In the genomic region with DNA sequence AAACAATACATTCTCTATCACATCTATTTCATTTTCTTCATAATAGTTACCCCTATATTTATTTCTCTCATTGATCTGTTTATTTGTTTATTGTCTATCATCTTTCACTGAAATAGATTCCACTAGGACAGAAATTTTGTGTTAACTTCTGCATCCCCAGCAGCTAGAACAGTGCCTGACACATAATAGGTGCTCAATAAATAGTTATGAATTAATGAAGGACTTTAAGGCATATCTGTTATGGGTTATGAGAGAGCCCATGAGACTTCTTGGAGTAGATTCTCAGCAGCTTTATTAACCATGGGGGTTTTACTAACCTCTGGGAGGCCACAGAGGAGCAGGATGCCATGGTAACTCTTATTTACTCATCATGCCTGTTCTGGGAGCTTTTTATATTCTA, we compare ENCODE assay signal across 17 cellular contexts.
DNase-seq lines count a peak whose midpoint lies in the region; ATAC-seq, FAIRE-seq and TF ChIP-seq lines count a peak whose summit lies in the region.
"Had no signal": no experiment of that assay in that cellular context is flagged by ENCODE, and none has a peak within 500 bp of the region (broad histone marks: within the 10 kb centered on the region; RNA-seq: fewer than 3 reads in every experiment).

No MANE protein-coding gene starts in this region.

- SMC1A ChIA-PET in GM12878 (lab: Charles Lee; ENCODE audit: uncharacterized antibody, unreplicated experiment) = interaction anchor here (0.8 to 1.2 kb wide), 2 partner anchors 21 to 131 kb away, joined by 3 read pairs; no protein-coding TSS in a partner anchor

- H3K36me3 Mint-ChIP-seq in CD14-positive monocyte (no peaks in the 10 kb centered on the region), naive B cell (no peaks in the 10 kb centered on the region)
- H3K36me3 Mint-ChIP-seq in activated T-helper 17 cell treated with anti-CD3 and anti-CD28 coated beads, Interleukin-2, amount 50 U/mL, for 72 hours (ENCODE audit: low read depth) = no peaks in the 10 kb centered on the region
- H3K36me3 Mint-ChIP-seq: CD8-positive, alpha-beta T cell had no signal

- no peaks in the 10 kb centered on the region for H4K20me1 ChIP-seq in GM12878 (ENCODE audit: control insufficient read depth, insufficient read depth)
- H4K20me1 ChIP-seq: BLaER1 had no signal

- H3K9ac ChIP-seq in GM12878 (ENCODE audit: control insufficient read depth, insufficient read depth, low read length) = no peak overlapping the region
- H3K9ac ChIP-seq: BLaER1 had no signal

- BruUV-seq in GM12878 (replicated peaks; lab: Mats Ljungman, UMichigan) = no TSS peak

- H3K27ac ChIP-seq in GM12878 (ENCODE audit: control insufficient read depth, insufficient read depth) (no peak overlapping the region), uterus (peak overlapping the region; percentile 2 to 23)
- H3K27ac ChIP-seq: BLaER1 had no signal

- H3K36me3 ChIP-seq in GM12878 (ENCODE audit: control insufficient read depth in 2 of 2, insufficient read depth in 2 of 2, low read length in 1 of 2) (no peaks in the 10 kb centered on the region), uterus (no peaks in the 10 kb centered on the region)
- H3K36me3 ChIP-seq: BLaER1 had no signal

- no peak for TF ChIP-seq CTCF in CD14-positive monocyte (IDR thresholded peaks at IDR 0.05)
- TF ChIP-seq CTCF in GM12878 (IDR thresholded peaks at IDR 0.05 in 2 of 3, conservative IDR thresholded peaks at IDR 0.05 in 1 of 3; ENCODE audit: control insufficient read depth in 2 of 3, extremely low read depth in 1 of 3, insufficient read depth in 1 of 3, low read depth in 3 of 3, low read length in 3 of 3) = no peak
- TF ChIP-seq CTCF in uterus (IDR thresholded peaks at IDR 0.05) = no peak

- no peak for TF ChIP-seq EP300 in GM12878 (IDR thresholded peaks at IDR 0.05; ENCODE audit: borderline replicate concordance in 1 of 2, control insufficient read depth in 1 of 2, low read depth in 2 of 2, low read length in 2 of 2)

- no peak for DNase-seq in CD14-positive monocyte (ENCODE audit: low spot score)
- no peak for DNase-seq in GM12878 (ENCODE audit: low read depth, low spot score)
- no peak for DNase-seq in naive B cell
- no peak for DNase-seq in uterus
- DNase-seq in OCI-M2 (lab: John Stamatoyannopoulos, UW; ENCODE audit: unreplicated experiment) = no peak
- DNase-seq: 8988T; Calu3; CD8-positive, alpha-beta T cell; H9 had no signal

- TF ChIP-seq POLR2A in GM12878 (IDR thresholded peaks at IDR 0.05; ENCODE audit: low read depth, low read length) = no peak
- TF ChIP-seq POLR2A in uterus (IDR thresholded peaks at IDR 0.05) = no peak

- POLR2A ChIA-PET in GM12878 (lab: Charles Lee) = interaction anchor here (0.6 kb wide), 1 partner anchor 97 kb away, joined by 3 read pairs; no protein-coding TSS in a partner anchor

- H3K4me3 Mint-ChIP-seq in CD14-positive monocyte = no peak overlapping the region
- no peak overlapping the region for H3K4me3 Mint-ChIP-seq in naive B cell
- H3K4me3 Mint-ChIP-seq in activated T-helper 17 cell treated with anti-CD3 and anti-CD28 coated beads, Interleukin-2, amount 50 U/mL, for 72 hours = no peak overlapping the region
- H3K4me3 Mint-ChIP-seq: CD8-positive, alpha-beta T cell; H9 had no signal

- H3K4me2 ChIP-seq in GM12878 (ENCODE audit: control insufficient read depth, insufficient read depth) = no peak overlapping the region
- H3K4me2 ChIP-seq: BLaER1 had no signal

- H3K79me2 ChIP-seq in GM12878 (ENCODE audit: control insufficient read depth, insufficient read depth, low read length) = no peaks in the 10 kb centered on the region

- RAD21 ChIA-PET in GM12878 (lab: Charles Lee; ENCODE audit: unreplicated experiment) = no interaction called here

- TF ChIP-seq RAD21 in GM12878 (IDR thresholded peaks at IDR 0.05; ENCODE audit: insufficient read depth, low read depth, low read length) = no peak

- in situ Hi-C loops in GM12878 (cut with MboI) = no loop called here

- no peaks in the 10 kb centered on the region for H3K27me3 ChIP-seq in GM12878 (replicated peaks in 1 of 2; ENCODE audit: control insufficient read depth in 2 of 2, insufficient read depth in 2 of 2, low read length in 1 of 2)
- H3K27me3 ChIP-seq in uterus = no peaks in the 10 kb centered on the region
- H3K27me3 ChIP-seq: BLaER1 had no signal

- H3K27ac Mint-ChIP-seq in CD14-positive monocyte = peak overlapping the region in 6 of 7 donors; percentile 62 to 92 (median 86)
- H3K27ac Mint-ChIP-seq in naive B cell = peak overlapping the region in 5 of 6 donors; percentile 8 to 87 (median 76)
- no peak overlapping the region for H3K27ac Mint-ChIP-seq in activated T-helper 17 cell treated with anti-CD3 and anti-CD28 coated beads, Interleukin-2, amount 50 U/mL, for 72 hours
- H3K27ac Mint-ChIP-seq: CD8-positive, alpha-beta T cell; H9 had no signal

- H3K4me3 ChIP-seq in GM12878 (no peak overlapping the region), uterus (no peak overlapping the region)
- H3K4me3 ChIP-seq: BLaER1 had no signal

- no peak for FAIRE-seq in GM12878 (lab: Jason Lieb, UNC)
- FAIRE-seq: G401.6, GM18507, H1, HepG2 had no signal

- H3K4me1 Mint-ChIP-seq in CD14-positive monocyte (peaks cover 41% of the 10 kb centered on the region), naive B cell (peaks cover 6 to 10% (median 10%) of the 10 kb centered on the region in 3 donors)
- H3K4me1 Mint-ChIP-seq in activated T-helper 17 cell treated with anti-CD3 and anti-CD28 coated beads, Interleukin-2, amount 50 U/mL, for 72 hours = no peaks in the 10 kb centered on the region

- CTCF ChIA-PET in GM12878 (lab: Yijun Ruan, JAX) = no interaction called here

- intact Hi-C loops in CD14-positive monocyte (cut with micrococcal nuclease) = loop anchor here in 1 of 2 donors (10.0 kb wide), 1 partner anchor 112 kb away; no protein-coding TSS in a partner anchor
- intact Hi-C loops in GM12878 (cut with micrococcal nuclease; ENCODE audit: unreplicated experiment) = no loop called here
- intact Hi-C loops in uterus (cut with DNase I; ENCODE audit: low total_unique reads) = no loop called here

- H3K9me3 Mint-ChIP-seq in CD14-positive monocyte (no peaks in the 10 kb centered on the region), naive B cell (peaks cover 0 to 5% (median 0%) of the 10 kb centered on the region in 7 donors)
- no peaks in the 10 kb centered on the region for H3K9me3 Mint-ChIP-seq in activated T-helper 17 cell treated with anti-CD3 and anti-CD28 coated beads, Interleukin-2, amount 50 U/mL, for 72 hours
- H3K9me3 Mint-ChIP-seq: CD8-positive, alpha-beta T cell; H9; IgD-negative memory B cell had no signal

- ATAC-seq in GM12878 (no peak), naive B cell (ENCODE audit: low read depth in 2 of 2) (peak; percentile 7 to 30), GM18870 (IDR thresholded peaks at IDR 0.05; ENCODE audit: unreplicated experiment) (no peak)
- ATAC-seq in activated T-helper 17 cell treated with anti-CD3 and anti-CD28 coated beads, Interleukin-2, amount 50 U/mL, for 72 hours (replicated peaks) = no peak
- ATAC-seq: CD8-positive, alpha-beta T cell; HepG2 had no signal

- H3K4me1 ChIP-seq in GM12878 (ENCODE audit: control insufficient read depth, insufficient read depth, low read length) = no peaks in the 10 kb centered on the region
- peaks cover 4% of the 10 kb centered on the region in 2 donors for H3K4me1 ChIP-seq in uterus
- H3K4me1 ChIP-seq: BLaER1 had no signal

- no peak overlapping the region for H2AFZ ChIP-seq in GM12878 (ENCODE audit: control insufficient read depth, low read depth, low read length)

- H3K9me3 ChIP-seq in GM12878 (replicated peaks; ENCODE audit: control insufficient read depth, insufficient read depth, low read length) (no peaks in the 10 kb centered on the region), uterus (no peaks in the 10 kb centered on the region)
- H3K9me3 ChIP-seq: BLaER1 had no signal

- H3K27me3 Mint-ChIP-seq in CD14-positive monocyte (ENCODE audit: low read depth in 3 of 3) (no peaks in the 10 kb centered on the region), naive B cell (peaks cover 3 to 18% (median 11%) of the 10 kb centered on the region in 3 donors)
- H3K27me3 Mint-ChIP-seq in activated T-helper 17 cell treated with anti-CD3 and anti-CD28 coated beads, Interleukin-2, amount 50 U/mL, for 72 hours = no peaks in the 10 kb centered on the region

TF ChIP-seq in GM12878, 131 proteins besides CTCF, POLR2A, EP300 and RAD21:
- TF ChIP-seq, protein P1, sequence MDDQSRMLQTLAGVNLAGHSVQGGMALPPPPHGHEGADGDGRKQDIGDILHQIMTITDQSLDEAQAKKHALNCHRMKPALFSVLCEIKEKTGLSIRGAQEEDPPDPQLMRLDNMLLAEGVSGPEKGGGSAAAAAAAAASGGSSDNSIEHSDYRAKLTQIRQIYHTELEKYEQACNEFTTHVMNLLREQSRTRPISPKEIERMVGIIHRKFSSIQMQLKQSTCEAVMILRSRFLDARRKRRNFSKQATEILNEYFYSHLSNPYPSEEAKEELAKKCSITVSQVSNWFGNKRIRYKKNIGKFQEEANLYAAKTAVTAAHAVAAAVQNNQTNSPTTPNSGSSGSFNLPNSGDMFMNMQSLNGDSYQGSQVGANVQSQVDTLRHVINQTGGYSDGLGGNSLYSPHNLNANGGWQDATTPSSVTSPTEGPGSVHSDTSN (IDR thresholded peaks at IDR 0.05; ENCODE audit: insufficient replicate concordance, low read depth, low read length) = no peak
- TF ChIP-seq ZNF24 (IDR thresholded peaks at IDR 0.05) = peak; percentile 83
- no peak for TF ChIP-seq NR2C2 (IDR thresholded peaks at IDR 0.05; ENCODE audit: borderline replicate concordance, control insufficient read depth, insufficient read length, low read depth)

Comparison
In these comparisons a context has a peak if more than half of its experiments do, and no peak if none do; other contexts are left out.
1. ATAC-seq: peak in naive B cell (2 of 2); none in GM12878 (single experiment), activated T-helper 17 cell treated with anti-CD3 and anti-CD28 coated beads, Interleukin-2, amount 50 U/mL, for 72 hours (single experiment) and GM18870 (single experiment).